Comparison of ENCODE assay signal across 19 cellular contexts in genomic region chr16:20956319-20956718, GRCh38. TPM values are rescaled to one million over a fixed set of nuclear protein-coding genes. Genes with fewer than 3 reads are reported as not detected.
DNase-seq lines count a peak whose midpoint lies in the region; ATAC-seq and TF ChIP-seq lines count a peak whose summit lies in the region.
"Had no signal": no experiment of that assay in that cellular context is flagged by ENCODE, and none has a peak within 500 bp of the region (broad histone marks: within the 10 kb centered on the region; RNA-seq: fewer than 3 reads in every experiment).

No MANE protein-coding gene starts in this region.

- no peak overlapping the region for H3K4me3 ChIP-seq in HFF-Myc (replicated peaks; ENCODE audit: low read depth, low read length)
- H3K4me3 ChIP-seq: uterus had no signal

- TF ChIP-seq CTCF in HFF-Myc (IDR thresholded peaks at IDR 0.05; ENCODE audit: low read depth, low read length, missing control alignments), result no peak
- peak; percentile 40 for TF ChIP-seq CTCF in foreskin keratinocyte (conservative IDR thresholded peaks at IDR 0.05)

- H3K4me1 ChIP-seq in foreskin keratinocyte, result peaks cover 3% of the 10 kb centered on the region
- H3K4me1 ChIP-seq: uterus had no signal

- no peak overlapping the region for H3K27ac ChIP-seq in foreskin keratinocyte
- H3K27ac ChIP-seq: uterus had no signal

- no peaks in the 10 kb centered on the region for H3K27me3 ChIP-seq in foreskin keratinocyte
- H3K27me3 ChIP-seq: uterus had no signal

- DNase-seq in EH (ENCODE audit: low read depth) (peak; percentile 55), HFF-Myc (ENCODE audit: extremely low read depth, low read depth) (peak; percentile 6), amniotic epithelial cell (ENCODE audit: low read depth) (peak; percentile 37), foreskin keratinocyte (no peak), RPMI8226 (no peak), NCI-H1092 treated with DMSO at 0.1 percent for 48 hours (lab: John Stamatoyannopoulos, UW) (no peak)
- DNase-seq: activated CD4-positive, CD25-positive, alpha-beta regulatory T cell; AML-193; COR-L47; hypothalamus; naive thymus-derived CD8-positive, alpha-beta T cell; NCI-H187 treated with DMSO at 0.1 percent for 48 hours; NCI-H446 treated with DMSO at 0.1 percent for 48 hours; small intestine; stimulated activated CD4-positive, alpha-beta T cell treated with anti-CD3 and anti-CD28 coated beads, Interleukin-4, amount 100 ng/mL, for 24 hours; uterus had no signal

- ATAC-seq in foreskin keratinocyte (no peak), GM18868 (IDR thresholded peaks at IDR 0.05; ENCODE audit: unreplicated experiment) (no peak), GM21360 (IDR thresholded peaks at IDR 0.05; ENCODE audit: unreplicated experiment) (no peak)
- ATAC-seq: esophagus mucosa; naive thymus-derived CD8-positive, alpha-beta T cell had no signal

RNA-seq across cellular contexts. Expression of gene LYRM1, which starts 55.7 kb away (rescaled TPM):
- total RNA-seq in foreskin keratinocyte, result 24.9 and 25.3 TPM in 2 replicates
- polyA plus RNA-seq in foreskin keratinocyte, result 19.1 and 19.7 TPM in 2 replicates

RNA-seq across cellular contexts. Expression of gene DCUN1D3, which starts 56.2 kb away (rescaled TPM):
- total RNA-seq in foreskin keratinocyte, result 10.9 and 11.3 TPM in 2 replicates
- polyA plus RNA-seq in foreskin keratinocyte, result 2.9 and 3.5 TPM in 2 replicates

Comparison
In these comparisons a context has a peak if more than half of its experiments do, and no peak if none do; other contexts are left out.
1. DNase-seq: peak in EH (single experiment), HFF-Myc (single experiment) and amniotic epithelial cell (single experiment); none in foreskin keratinocyte (0 of 2), RPMI8226 (single experiment) and NCI-H1092 treated with DMSO at 0.1 percent for 48 hours (single experiment).